In genomic region chr1:37471345-37472231, GRCh38 we compare ENCODE assay signal across 8 cellular contexts. TPM values are rescaled to one million over a fixed set of nuclear protein-coding genes. Genes with fewer than 3 reads are reported as not detected.
A peak's percentile ranks its signal among the peaks of the same experiment; 100 is the strongest.
DNase-seq lines count a peak whose midpoint lies in the region; ATAC-seq lines count a peak whose summit lies in the region.

No MANE protein-coding gene starts in this region.

- H3K27me3 Mint-ChIP-seq in activated T-cell treated with anti-CD3 and anti-CD28 coated beads, Interleukin-2, amount 50 U/mL, for 24 hours: no peaks in the 10 kb centered on the region
- H3K27me3 Mint-ChIP-seq in activated T-cell treated with anti-CD3 and anti-CD28 coated beads, Interleukin-2, amount 50 U/mL, for 4 hours (ENCODE audit: low read depth): no peaks in the 10 kb centered on the region

- peak overlapping the region; percentile 45 for H3K9ac ChIP-seq in mucosa of stomach (ENCODE audit: low read length)

- no peaks in the 10 kb centered on the region for H3K9me3 Mint-ChIP-seq in activated T-cell treated with anti-CD3 and anti-CD28 coated beads, Interleukin-2, amount 50 U/mL, for 24 hours
- H3K9me3 Mint-ChIP-seq in activated T-cell treated with anti-CD3 and anti-CD28 coated beads, Interleukin-2, amount 50 U/mL, for 4 hours: no peaks in the 10 kb centered on the region

- H3K27me3 ChIP-seq in esophagus (ENCODE audit: control insufficient read depth in 1 of 2, insufficient read depth in 2 of 2, low read length in 2 of 2) (no peaks in the 10 kb centered on the region), mucosa of stomach (ENCODE audit: control insufficient read depth, insufficient read depth, low read length) (no peaks in the 10 kb centered on the region)

- in situ Hi-C loops in SK-MEL-5 (cut with HindIII; ENCODE audit: low pct_unique_long_range_greater_than_20kb, low sequenced_read_pairs): no loop called here

- peak overlapping the region; percentile 3 to 4 for H3K4me3 ChIP-seq in esophagus (ENCODE audit: low read depth in 1 of 2, low read length in 2 of 2)
- no peak overlapping the region for H3K4me3 ChIP-seq in mucosa of stomach (ENCODE audit: low read length)
- no peak overlapping the region for H3K4me3 ChIP-seq in urinary bladder (ENCODE audit: low read depth, low read length)

- no peak for DNase-seq in activated T-cell treated with anti-CD3 and anti-CD28 coated beads, Interleukin-2, amount 50 U/mL, for 24 hours
- DNase-seq in activated T-cell treated with anti-CD3 and anti-CD28 coated beads, Interleukin-2, amount 50 U/mL, for 4 hours: no peak
- peak; percentile 66 for DNase-seq in SK-MEL-5 (ENCODE audit: low read depth, low spot score)

- WGBS in esophagus, 2 donors: 16 to 19% methylated on average over 13 of the region's 13 CpGs
- WGBS in urinary bladder: 12% methylated on average over 13 of the region's 13 CpGs

- H3K27ac Mint-ChIP-seq in activated T-cell treated with anti-CD3 and anti-CD28 coated beads, Interleukin-2, amount 50 U/mL, for 24 hours: peak overlapping the region; percentile 89

- peaks cover 20% of the 10 kb centered on the region for H3K36me3 Mint-ChIP-seq in activated T-cell treated with anti-CD3 and anti-CD28 coated beads, Interleukin-2, amount 50 U/mL, for 24 hours (ENCODE audit: low read depth)
- H3K36me3 Mint-ChIP-seq in activated T-cell treated with anti-CD3 and anti-CD28 coated beads, Interleukin-2, amount 50 U/mL, for 4 hours (ENCODE audit: insufficient read depth): peaks cover 13% of the 10 kb centered on the region

- ATAC-seq in activated T-cell treated with anti-CD3 and anti-CD28 coated beads, Interleukin-2, amount 50 U/mL, for 4 hours: no peak
- ATAC-seq in GM19324 (IDR thresholded peaks at IDR 0.05; ENCODE audit: low FRiP score, unreplicated experiment) (no peak), HG03196 (IDR thresholded peaks at IDR 0.05; ENCODE audit: unreplicated experiment) (no peak)

- H3K9me3 ChIP-seq in esophagus (ENCODE audit: control insufficient read depth in 2 of 2, insufficient read depth in 1 of 2, low read depth in 1 of 2, low read length in 1 of 2) (no peaks in the 10 kb centered on the region), mucosa of stomach (ENCODE audit: control insufficient read depth, low read length) (no peaks in the 10 kb centered on the region)

- H3K36me3 ChIP-seq in esophagus (ENCODE audit: control insufficient read depth in 2 of 2, insufficient read depth in 2 of 2, low read length in 1 of 2): peaks cover 0 to 7% of the 10 kb centered on the region in 2 donors
- H3K36me3 ChIP-seq in mucosa of stomach (ENCODE audit: control insufficient read depth, insufficient read depth, low read length): peaks cover 12% of the 10 kb centered on the region
- no peaks in the 10 kb centered on the region for H3K36me3 ChIP-seq in urinary bladder (ENCODE audit: insufficient read depth)

- H3K4me1 Mint-ChIP-seq in activated T-cell treated with anti-CD3 and anti-CD28 coated beads, Interleukin-2, amount 50 U/mL, for 24 hours (ENCODE audit: low read depth): peaks cover 38% of the 10 kb centered on the region
- H3K4me1 Mint-ChIP-seq in activated T-cell treated with anti-CD3 and anti-CD28 coated beads, Interleukin-2, amount 50 U/mL, for 4 hours (ENCODE audit: low read depth): peaks cover 35% of the 10 kb centered on the region

- peak overlapping the region; percentile 87 to 88 for H3K27ac ChIP-seq in esophagus (ENCODE audit: low read depth in 2 of 2, low read length in 1 of 2)
- H3K27ac ChIP-seq in urinary bladder (ENCODE audit: low read depth): peak overlapping the region; percentile 79

- peaks cover 0 to 27% of the 10 kb centered on the region in 2 donors for H3K4me1 ChIP-seq in esophagus (ENCODE audit: control insufficient read depth in 2 of 2, insufficient read depth in 2 of 2, low read length in 1 of 2)
- peaks cover 29% of the 10 kb centered on the region for H3K4me1 ChIP-seq in mucosa of stomach (ENCODE audit: control insufficient read depth, insufficient read depth, low read length)
- no peaks in the 10 kb centered on the region for H3K4me1 ChIP-seq in urinary bladder (ENCODE audit: insufficient read depth)

- peak overlapping the region; percentile 97 for H3K4me3 Mint-ChIP-seq in activated T-cell treated with anti-CD3 and anti-CD28 coated beads, Interleukin-2, amount 50 U/mL, for 24 hours
- no peak overlapping the region for H3K4me3 Mint-ChIP-seq in activated T-cell treated with anti-CD3 and anti-CD28 coated beads, Interleukin-2, amount 50 U/mL, for 4 hours

RNA-seq across cellular contexts. Expression of gene ZC3H12A, which starts 2.8 kb away (rescaled TPM):
- 10 to 100 TPM; 48.7 to 64.8 (median 59.8) TPM for total RNA-seq in activated T-cell treated with anti-CD3 and anti-CD28 coated beads, Interleukin-2, amount 50 U/mL, for 4 hours
- 1.5 and 3.4 TPM in 2 replicates for total RNA-seq in SK-MEL-5 (2014; rRNA removed; shearing (Covaris generic))
- 3.3 and 4.0 TPM in 2 replicates for polyA plus RNA-seq in SK-MEL-5 (2015; cell fraction: cytosol; rRNA removed)
- polyA plus RNA-seq in SK-MEL-5 (2015; cell fraction: nucleus; rRNA removed): 9.5 and 11.5 TPM in 2 replicates
- polyA plus RNA-seq in esophagus: 10 to 100 TPM; 17.6 to 25.3 TPM
- 4.2 TPM for total RNA-seq in urinary bladder
- 10.9 TPM for polyA plus RNA-seq in urinary bladder

RNA-seq across cellular contexts. Expression of gene MEAF6, which starts 43.0 kb away (rescaled TPM):
- total RNA-seq in activated T-cell treated with anti-CD3 and anti-CD28 coated beads, Interleukin-2, amount 50 U/mL, for 4 hours: 100 to 1,000 TPM in 1 of 3 donors, 10 to 100 TPM in 2; 87.2 to 104 (median 95.6) TPM
- 68.2 and 71.3 TPM in 2 replicates for total RNA-seq in SK-MEL-5 (2014; rRNA removed; shearing (Covaris generic))
- 65.4 and 72.3 TPM in 2 replicates for polyA plus RNA-seq in SK-MEL-5 (2015; cell fraction: cytosol; rRNA removed)
- polyA plus RNA-seq in SK-MEL-5 (2015; cell fraction: nucleus; rRNA removed): 45.4 and 51.8 TPM in 2 replicates
- polyA plus RNA-seq in esophagus (10 to 100 TPM; 28.8 to 33.9 TPM), urinary bladder (65.5 TPM)
- total RNA-seq in urinary bladder: 62.5 TPM

Comparison
In these comparisons a context has a peak if more than half of its experiments do, and no peak if none do; other contexts are left out.
1. H3K4me3 ChIP-seq: peak in esophagus (2 of 2); none in mucosa of stomach (single experiment) and urinary bladder (single experiment).